Comparison of ENCODE assay signal across 1 cellular context in the genomic region with DNA sequence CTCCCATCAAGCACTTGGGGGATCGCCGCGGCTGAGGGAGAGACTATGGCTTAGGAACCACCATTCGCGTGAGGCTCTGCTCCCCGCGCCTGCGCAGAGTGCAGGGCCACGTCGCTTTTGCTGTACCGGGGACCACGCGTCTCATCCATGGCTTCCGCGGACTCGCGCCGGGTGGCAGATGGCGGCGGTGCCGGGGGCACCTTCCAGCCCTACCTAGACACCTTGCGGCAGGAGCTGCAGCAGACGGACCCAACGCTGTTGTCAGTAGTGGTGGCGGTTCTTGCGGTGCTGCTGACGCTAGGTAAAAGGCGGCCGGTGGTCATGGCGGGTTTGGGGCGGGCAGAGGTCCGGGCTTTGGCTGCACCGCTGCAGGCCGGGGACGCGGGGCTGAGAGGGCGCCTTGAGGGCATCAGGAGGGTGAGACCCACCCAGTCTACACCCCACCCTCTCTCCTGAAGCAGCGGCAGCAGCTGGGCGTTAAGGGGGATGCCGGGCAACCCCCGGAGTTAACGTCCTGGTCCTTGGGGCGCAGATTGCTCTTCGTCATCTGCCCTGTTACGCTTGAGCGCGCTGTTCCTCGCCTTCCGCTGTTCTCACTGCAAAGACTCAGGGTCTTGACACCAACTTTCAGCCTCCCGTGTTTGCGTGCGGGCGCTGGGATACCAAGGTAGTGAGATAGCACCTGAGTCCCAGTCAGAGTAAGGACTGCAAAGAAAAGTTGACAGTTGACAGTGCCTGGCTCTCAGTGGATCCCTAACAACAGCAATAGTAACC.
A peak's percentile ranks its signal among the peaks of the same experiment; 100 is the strongest.
TF ChIP-seq lines count a peak whose summit lies in the region.

A gene with protein sequence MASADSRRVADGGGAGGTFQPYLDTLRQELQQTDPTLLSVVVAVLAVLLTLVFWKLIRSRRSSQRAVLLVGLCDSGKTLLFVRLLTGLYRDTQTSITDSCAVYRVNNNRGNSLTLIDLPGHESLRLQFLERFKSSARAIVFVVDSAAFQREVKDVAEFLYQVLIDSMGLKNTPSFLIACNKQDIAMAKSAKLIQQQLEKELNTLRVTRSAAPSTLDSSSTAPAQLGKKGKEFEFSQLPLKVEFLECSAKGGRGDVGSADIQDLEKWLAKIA (plus strand): TSS at position 114 of the 774 bp plus-strand sequence. CDS start 34 bp downstream, at position 148.

TF ChIP-seq in HepG2, 621 proteins besides CTCF, POLR2A, EP300 and RAD21 (continued from another document and continues in another):
- TF ChIP-seq, protein P1, sequence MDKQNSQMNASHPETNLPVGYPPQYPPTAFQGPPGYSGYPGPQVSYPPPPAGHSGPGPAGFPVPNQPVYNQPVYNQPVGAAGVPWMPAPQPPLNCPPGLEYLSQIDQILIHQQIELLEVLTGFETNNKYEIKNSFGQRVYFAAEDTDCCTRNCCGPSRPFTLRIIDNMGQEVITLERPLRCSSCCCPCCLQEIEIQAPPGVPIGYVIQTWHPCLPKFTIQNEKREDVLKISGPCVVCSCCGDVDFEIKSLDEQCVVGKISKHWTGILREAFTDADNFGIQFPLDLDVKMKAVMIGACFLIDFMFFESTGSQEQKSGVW (CRISPR knock-in tag; IDR thresholded peaks at IDR 0.05; ENCODE audit: borderline replicate concordance) = no peak
- TF ChIP-seq MXD4 (CRISPR knock-in tag; IDR thresholded peaks at IDR 0.05) (peak; percentile 98), ZNF20 (CRISPR knock-in tag; IDR thresholded peaks at IDR 0.05) (no peak), DPF2 (CRISPR knock-in tag; IDR thresholded peaks at IDR 0.05; ENCODE audit: borderline replicate concordance, low read depth) (no peak), HNRNPL (IDR thresholded peaks at IDR 0.05; ENCODE audit: low read depth, low read length) (0 out of 2 replicates have a peak, but pooled peaks have one; percentile 53), ZNF264 (CRISPR knock-in tag; IDR thresholded peaks at IDR 0.05) (peak; percentile 63; the same call in 1 of the 2 replicates), ZNF556 (CRISPR knock-in tag; IDR thresholded peaks at IDR 0.05; ENCODE audit: borderline replicate concordance) (no peak), FOXC1 (CRISPR knock-in tag; IDR thresholded peaks at IDR 0.05; ENCODE audit: borderline replicate concordance) (no peak; the same call in 1 of the 2 replicates), ZNF720 (CRISPR knock-in tag; IDR thresholded peaks at IDR 0.05) (no peak; the same call in 1 of the 2 replicates), GFI1 (CRISPR knock-in tag; IDR thresholded peaks at IDR 0.05; ENCODE audit: borderline replicate concordance) (peak; percentile 58; the same call in 1 of the 2 replicates), TBX2 (CRISPR knock-in tag; IDR thresholded peaks at IDR 0.05; ENCODE audit: borderline replicate concordance) (peak; percentile 56), GZF1 (CRISPR knock-in tag; IDR thresholded peaks at IDR 0.05) (no peak), TBX3 (IDR thresholded peaks at IDR 0.05; ENCODE audit: borderline replicate concordance) (no peak), MIXL1 (CRISPR knock-in tag; IDR thresholded peaks at IDR 0.05) (no peak), ZFP62 (CRISPR knock-in tag; IDR thresholded peaks at IDR 0.05) (no peak), ZNF652 (CRISPR knock-in tag; IDR thresholded peaks at IDR 0.05; ENCODE audit: borderline replicate concordance, low read depth) (no peak), ZNF350 (CRISPR knock-in tag; IDR thresholded peaks at IDR 0.05; ENCODE audit: borderline replicate concordance, low read depth) (peak; percentile 80; the same call in 1 of the 2 replicates), SALL1 (CRISPR knock-in tag; IDR thresholded peaks at IDR 0.05) (peak; percentile 71), ELF4 (CRISPR knock-in tag; IDR thresholded peaks at IDR 0.05; ENCODE audit: borderline replicate concordance) (no peak), KDM5B (CRISPR knock-in tag; IDR thresholded peaks at IDR 0.05; ENCODE audit: borderline replicate concordance) (no peak; the same call in 1 of the 2 replicates), ZNF431 (CRISPR knock-in tag; IDR thresholded peaks at IDR 0.05; ENCODE audit: borderline replicate concordance, low read depth) (no peak), SKI (IDR thresholded peaks at IDR 0.05; ENCODE audit: partially characterized antibody) (peak; percentile 14)
- TF ChIP-seq, protein P2, sequence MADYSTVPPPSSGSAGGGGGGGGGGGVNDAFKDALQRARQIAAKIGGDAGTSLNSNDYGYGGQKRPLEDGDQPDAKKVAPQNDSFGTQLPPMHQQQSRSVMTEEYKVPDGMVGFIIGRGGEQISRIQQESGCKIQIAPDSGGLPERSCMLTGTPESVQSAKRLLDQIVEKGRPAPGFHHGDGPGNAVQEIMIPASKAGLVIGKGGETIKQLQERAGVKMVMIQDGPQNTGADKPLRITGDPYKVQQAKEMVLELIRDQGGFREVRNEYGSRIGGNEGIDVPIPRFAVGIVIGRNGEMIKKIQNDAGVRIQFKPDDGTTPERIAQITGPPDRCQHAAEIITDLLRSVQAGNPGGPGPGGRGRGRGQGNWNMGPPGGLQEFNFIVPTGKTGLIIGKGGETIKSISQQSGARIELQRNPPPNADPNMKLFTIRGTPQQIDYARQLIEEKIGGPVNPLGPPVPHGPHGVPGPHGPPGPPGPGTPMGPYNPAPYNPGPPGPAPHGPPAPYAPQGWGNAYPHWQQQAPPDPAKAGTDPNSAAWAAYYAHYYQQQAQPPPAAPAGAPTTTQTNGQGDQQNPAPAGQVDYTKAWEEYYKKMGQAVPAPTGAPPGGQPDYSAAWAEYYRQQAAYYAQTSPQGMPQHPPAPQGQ (CRISPR knock-in tag; IDR thresholded peaks at IDR 0.05; ENCODE audit: borderline replicate concordance) = no peak
- TF ChIP-seq, protein P3, sequence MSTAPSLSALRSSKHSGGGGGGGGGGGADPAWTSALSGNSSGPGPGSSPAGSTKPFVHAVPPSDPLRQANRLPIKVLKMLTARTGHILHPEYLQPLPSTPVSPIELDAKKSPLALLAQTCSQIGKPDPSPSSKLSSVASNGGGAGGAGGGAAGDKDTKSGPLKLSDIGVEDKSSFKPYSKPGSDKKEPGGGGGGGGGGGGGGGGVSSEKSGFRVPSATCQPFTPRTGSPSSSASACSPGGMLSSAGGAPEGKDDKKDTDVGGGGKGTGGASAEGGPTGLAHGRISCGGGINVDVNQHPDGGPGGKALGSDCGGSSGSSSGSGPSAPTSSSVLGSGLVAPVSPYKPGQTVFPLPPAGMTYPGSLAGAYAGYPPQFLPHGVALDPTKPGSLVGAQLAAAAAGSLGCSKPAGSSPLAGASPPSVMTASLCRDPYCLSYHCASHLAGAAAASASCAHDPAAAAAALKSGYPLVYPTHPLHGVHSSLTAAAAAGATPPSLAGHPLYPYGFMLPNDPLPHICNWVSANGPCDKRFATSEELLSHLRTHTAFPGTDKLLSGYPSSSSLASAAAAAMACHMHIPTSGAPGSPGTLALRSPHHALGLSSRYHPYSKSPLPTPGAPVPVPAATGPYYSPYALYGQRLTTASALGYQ (CRISPR knock-in tag; IDR thresholded peaks at IDR 0.05) = peak; percentile 34; the same call in 1 of the 2 replicates
- TF ChIP-seq, protein P4, sequence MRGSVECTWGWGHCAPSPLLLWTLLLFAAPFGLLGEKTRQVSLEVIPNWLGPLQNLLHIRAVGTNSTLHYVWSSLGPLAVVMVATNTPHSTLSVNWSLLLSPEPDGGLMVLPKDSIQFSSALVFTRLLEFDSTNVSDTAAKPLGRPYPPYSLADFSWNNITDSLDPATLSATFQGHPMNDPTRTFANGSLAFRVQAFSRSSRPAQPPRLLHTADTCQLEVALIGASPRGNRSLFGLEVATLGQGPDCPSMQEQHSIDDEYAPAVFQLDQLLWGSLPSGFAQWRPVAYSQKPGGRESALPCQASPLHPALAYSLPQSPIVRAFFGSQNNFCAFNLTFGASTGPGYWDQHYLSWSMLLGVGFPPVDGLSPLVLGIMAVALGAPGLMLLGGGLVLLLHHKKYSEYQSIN (CRISPR knock-in tag; IDR thresholded peaks at IDR 0.05; ENCODE audit: borderline replicate concordance) = no peak
- TF ChIP-seq, protein P5, sequence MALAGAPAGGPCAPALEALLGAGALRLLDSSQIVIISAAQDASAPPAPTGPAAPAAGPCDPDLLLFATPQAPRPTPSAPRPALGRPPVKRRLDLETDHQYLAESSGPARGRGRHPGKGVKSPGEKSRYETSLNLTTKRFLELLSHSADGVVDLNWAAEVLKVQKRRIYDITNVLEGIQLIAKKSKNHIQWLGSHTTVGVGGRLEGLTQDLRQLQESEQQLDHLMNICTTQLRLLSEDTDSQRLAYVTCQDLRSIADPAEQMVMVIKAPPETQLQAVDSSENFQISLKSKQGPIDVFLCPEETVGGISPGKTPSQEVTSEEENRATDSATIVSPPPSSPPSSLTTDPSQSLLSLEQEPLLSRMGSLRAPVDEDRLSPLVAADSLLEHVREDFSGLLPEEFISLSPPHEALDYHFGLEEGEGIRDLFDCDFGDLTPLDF (CRISPR knock-in tag; IDR thresholded peaks at IDR 0.05) = peak; percentile 43; the same call in 1 of the 2 replicates
- TF ChIP-seq, protein P6, sequence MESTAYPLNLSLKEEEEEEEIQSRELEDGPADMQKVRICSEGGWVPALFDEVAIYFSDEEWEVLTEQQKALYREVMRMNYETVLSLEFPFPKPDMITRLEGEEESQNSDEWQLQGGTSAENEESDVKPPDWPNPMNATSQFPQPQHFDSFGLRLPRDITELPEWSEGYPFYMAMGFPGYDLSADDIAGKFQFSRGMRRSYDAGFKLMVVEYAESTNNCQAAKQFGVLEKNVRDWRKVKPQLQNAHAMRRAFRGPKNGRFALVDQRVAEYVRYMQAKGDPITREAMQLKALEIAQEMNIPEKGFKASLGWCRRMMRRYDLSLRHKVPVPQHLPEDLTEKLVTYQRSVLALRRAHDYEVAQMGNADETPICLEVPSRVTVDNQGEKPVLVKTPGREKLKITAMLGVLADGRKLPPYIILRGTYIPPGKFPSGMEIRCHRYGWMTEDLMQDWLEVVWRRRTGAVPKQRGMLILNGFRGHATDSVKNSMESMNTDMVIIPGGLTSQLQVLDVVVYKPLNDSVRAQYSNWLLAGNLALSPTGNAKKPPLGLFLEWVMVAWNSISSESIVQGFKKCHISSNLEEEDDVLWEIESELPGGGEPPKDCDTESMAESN (CRISPR knock-in tag; conservative IDR thresholded peaks at IDR 0.05) = peak; percentile 69; the same call in 1 of the 2 replicates
- TF ChIP-seq, protein P7, sequence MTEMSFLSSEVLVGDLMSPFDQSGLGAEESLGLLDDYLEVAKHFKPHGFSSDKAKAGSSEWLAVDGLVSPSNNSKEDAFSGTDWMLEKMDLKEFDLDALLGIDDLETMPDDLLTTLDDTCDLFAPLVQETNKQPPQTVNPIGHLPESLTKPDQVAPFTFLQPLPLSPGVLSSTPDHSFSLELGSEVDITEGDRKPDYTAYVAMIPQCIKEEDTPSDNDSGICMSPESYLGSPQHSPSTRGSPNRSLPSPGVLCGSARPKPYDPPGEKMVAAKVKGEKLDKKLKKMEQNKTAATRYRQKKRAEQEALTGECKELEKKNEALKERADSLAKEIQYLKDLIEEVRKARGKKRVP (CRISPR knock-in tag; IDR thresholded peaks at IDR 0.05) = peak in 1 of 2 experiments; percentile 44; a peak in 1 of 4 replicates
- TF ChIP-seq, protein P8, sequence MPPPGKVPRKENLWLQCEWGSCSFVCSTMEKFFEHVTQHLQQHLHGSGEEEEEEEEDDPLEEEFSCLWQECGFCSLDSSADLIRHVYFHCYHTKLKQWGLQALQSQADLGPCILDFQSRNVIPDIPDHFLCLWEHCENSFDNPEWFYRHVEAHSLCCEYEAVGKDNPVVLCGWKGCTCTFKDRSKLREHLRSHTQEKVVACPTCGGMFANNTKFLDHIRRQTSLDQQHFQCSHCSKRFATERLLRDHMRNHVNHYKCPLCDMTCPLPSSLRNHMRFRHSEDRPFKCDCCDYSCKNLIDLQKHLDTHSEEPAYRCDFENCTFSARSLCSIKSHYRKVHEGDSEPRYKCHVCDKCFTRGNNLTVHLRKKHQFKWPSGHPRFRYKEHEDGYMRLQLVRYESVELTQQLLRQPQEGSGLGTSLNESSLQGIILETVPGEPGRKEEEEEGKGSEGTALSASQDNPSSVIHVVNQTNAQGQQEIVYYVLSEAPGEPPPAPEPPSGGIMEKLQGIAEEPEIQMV (CRISPR knock-in tag; IDR thresholded peaks at IDR 0.05; ENCODE audit: low read depth) = 0 out of 2 replicates have a peak, but pooled peaks have one; percentile 21
- TF ChIP-seq, protein P9, sequence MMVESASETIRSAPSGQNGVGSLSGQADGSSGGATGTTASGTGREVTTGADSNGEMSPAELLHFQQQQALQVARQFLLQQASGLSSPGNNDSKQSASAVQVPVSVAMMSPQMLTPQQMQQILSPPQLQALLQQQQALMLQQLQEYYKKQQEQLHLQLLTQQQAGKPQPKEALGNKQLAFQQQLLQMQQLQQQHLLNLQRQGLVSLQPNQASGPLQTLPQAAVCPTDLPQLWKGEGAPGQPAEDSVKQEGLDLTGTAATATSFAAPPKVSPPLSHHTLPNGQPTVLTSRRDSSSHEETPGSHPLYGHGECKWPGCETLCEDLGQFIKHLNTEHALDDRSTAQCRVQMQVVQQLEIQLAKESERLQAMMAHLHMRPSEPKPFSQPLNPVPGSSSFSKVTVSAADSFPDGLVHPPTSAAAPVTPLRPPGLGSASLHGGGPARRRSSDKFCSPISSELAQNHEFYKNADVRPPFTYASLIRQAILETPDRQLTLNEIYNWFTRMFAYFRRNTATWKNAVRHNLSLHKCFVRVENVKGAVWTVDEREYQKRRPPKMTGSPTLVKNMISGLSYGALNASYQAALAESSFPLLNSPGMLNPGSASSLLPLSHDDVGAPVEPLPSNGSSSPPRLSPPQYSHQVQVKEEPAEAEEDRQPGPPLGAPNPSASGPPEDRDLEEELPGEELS (CRISPR knock-in tag; IDR thresholded peaks at IDR 0.05) = 0 out of 2 replicates have a peak, but pooled peaks have one; percentile 19
- TF ChIP-seq, protein P10, sequence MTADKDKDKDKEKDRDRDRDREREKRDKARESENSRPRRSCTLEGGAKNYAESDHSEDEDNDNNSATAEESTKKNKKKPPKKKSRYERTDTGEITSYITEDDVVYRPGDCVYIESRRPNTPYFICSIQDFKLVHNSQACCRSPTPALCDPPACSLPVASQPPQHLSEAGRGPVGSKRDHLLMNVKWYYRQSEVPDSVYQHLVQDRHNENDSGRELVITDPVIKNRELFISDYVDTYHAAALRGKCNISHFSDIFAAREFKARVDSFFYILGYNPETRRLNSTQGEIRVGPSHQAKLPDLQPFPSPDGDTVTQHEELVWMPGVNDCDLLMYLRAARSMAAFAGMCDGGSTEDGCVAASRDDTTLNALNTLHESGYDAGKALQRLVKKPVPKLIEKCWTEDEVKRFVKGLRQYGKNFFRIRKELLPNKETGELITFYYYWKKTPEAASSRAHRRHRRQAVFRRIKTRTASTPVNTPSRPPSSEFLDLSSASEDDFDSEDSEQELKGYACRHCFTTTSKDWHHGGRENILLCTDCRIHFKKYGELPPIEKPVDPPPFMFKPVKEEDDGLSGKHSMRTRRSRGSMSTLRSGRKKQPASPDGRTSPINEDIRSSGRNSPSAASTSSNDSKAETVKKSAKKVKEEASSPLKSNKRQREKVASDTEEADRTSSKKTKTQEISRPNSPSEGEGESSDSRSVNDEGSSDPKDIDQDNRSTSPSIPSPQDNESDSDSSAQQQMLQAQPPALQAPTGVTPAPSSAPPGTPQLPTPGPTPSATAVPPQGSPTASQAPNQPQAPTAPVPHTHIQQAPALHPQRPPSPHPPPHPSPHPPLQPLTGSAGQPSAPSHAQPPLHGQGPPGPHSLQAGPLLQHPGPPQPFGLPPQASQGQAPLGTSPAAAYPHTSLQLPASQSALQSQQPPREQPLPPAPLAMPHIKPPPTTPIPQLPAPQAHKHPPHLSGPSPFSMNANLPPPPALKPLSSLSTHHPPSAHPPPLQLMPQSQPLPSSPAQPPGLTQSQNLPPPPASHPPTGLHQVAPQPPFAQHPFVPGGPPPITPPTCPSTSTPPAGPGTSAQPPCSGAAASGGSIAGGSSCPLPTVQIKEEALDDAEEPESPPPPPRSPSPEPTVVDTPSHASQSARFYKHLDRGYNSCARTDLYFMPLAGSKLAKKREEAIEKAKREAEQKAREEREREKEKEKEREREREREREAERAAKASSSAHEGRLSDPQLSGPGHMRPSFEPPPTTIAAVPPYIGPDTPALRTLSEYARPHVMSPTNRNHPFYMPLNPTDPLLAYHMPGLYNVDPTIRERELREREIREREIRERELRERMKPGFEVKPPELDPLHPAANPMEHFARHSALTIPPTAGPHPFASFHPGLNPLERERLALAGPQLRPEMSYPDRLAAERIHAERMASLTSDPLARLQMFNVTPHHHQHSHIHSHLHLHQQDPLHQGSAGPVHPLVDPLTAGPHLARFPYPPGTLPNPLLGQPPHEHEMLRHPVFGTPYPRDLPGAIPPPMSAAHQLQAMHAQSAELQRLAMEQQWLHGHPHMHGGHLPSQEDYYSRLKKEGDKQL (CRISPR knock-in tag; IDR thresholded peaks at IDR 0.05; ENCODE audit: low read depth) = no peak
